15 cellular contexts compared by ENCODE assay signal in the genomic region with DNA sequence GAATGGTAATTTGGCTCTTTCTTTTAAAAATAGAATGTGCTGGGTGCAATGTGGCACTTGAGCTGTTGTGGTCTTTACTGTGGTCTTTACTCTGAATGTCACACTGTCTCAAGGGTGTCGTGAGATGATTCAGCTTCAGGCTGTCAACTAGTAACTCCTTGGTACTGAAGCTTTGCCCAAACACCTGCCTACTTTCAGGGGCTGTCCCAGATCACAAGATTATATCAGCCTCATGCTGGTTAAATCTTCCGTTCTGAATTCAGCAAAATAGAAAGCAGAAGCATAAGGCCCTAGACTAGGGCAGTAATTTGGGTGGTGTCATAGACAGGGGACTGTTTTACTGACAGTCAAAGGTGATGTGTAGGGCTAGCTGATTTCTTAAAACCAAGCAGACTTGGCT.
DNase-seq lines count a peak whose midpoint lies in the region; ATAC-seq lines count a peak whose summit lies in the region.
"Had no signal": no experiment of that assay in that cellular context is flagged by ENCODE, and none has a peak within 500 bp of the region (broad histone marks: within the 10 kb centered on the region; RNA-seq: fewer than 3 reads in every experiment).

No MANE protein-coding gene starts in this region.

- DNase-seq in activated T-cell treated with anti-CD3 and anti-CD28 coated beads for 48 hours (ENCODE audit: low read depth) (peak; percentile 1), activated T-cell treated with anti-CD3 and anti-CD28 coated beads for 4 hours (no peak), medulla oblongata (ENCODE audit: extremely low spot score) (no peak), NOMO-1 treated with DMSO at 0.1 percent for 48 hours (lab: John Stamatoyannopoulos, UW; ENCODE audit: unreplicated experiment) (no peak)
- DNase-seq in natural killer cell treated with Interleukin-12 subunit alpha and Interleukin-12 subunit beta and Interleukin-15 and Interleukin-18, amount 100 ng/mL, for 72 hours (ENCODE audit: low spot score), result no peak
- no peak for DNase-seq in stimulated activated CD4-positive, alpha-beta T cell treated with anti-CD3 and anti-CD28 coated beads, Interleukin-12 subunit alpha, Interleukin-12 subunit beta, amount 100 ng/mL, for 4 hours
- DNase-seq: ACHN, cerebellar nuclear complex, erythroblast, Kasumi-1, left ventricle myocardium inferior, NCI-H2081 had no signal

- ATAC-seq in GM21576 (IDR thresholded peaks at IDR 0.05; ENCODE audit: unreplicated experiment) (peak; percentile 66), HG03378 (IDR thresholded peaks at IDR 0.05; ENCODE audit: unreplicated experiment) (peak; percentile 86)
- ATAC-seq in natural killer cell treated with Interleukin-12 subunit alpha and Interleukin-12 subunit beta and Interleukin-15 and Interleukin-18, amount 100 ng/mL, for 72 hours, result peak; percentile 52 to 65
- ATAC-seq: WTC11 had no signal

- peaks cover 0 to 7% of the 10 kb centered on the region in 2 donors for H3K4me1 Mint-ChIP-seq in natural killer cell treated with Interleukin-12 subunit alpha and Interleukin-12 subunit beta and Interleukin-15 and Interleukin-18, amount 100 ng/mL, for 72 hours (ENCODE audit: low read depth in 2 of 2)

- no peak overlapping the region for H3K27ac Mint-ChIP-seq in natural killer cell treated with Interleukin-12 subunit alpha and Interleukin-12 subunit beta and Interleukin-15 and Interleukin-18, amount 100 ng/mL, for 72 hours
- H3K27ac Mint-ChIP-seq: WTC11 had no signal

- H3K36me3 Mint-ChIP-seq in natural killer cell treated with Interleukin-12 subunit alpha and Interleukin-12 subunit beta and Interleukin-15 and Interleukin-18, amount 100 ng/mL, for 72 hours, result no peaks in the 10 kb centered on the region
- H3K36me3 Mint-ChIP-seq: WTC11 had no signal

- H3K27me3 Mint-ChIP-seq in natural killer cell treated with Interleukin-12 subunit alpha and Interleukin-12 subunit beta and Interleukin-15 and Interleukin-18, amount 100 ng/mL, for 72 hours, result peaks cover 16 to 23% of the 10 kb centered on the region in 2 donors

- no peak overlapping the region for H3K4me3 Mint-ChIP-seq in natural killer cell treated with Interleukin-12 subunit alpha and Interleukin-12 subunit beta and Interleukin-15 and Interleukin-18, amount 100 ng/mL, for 72 hours
- H3K4me3 Mint-ChIP-seq: WTC11 had no signal

- no peaks in the 10 kb centered on the region for H3K9me3 Mint-ChIP-seq in natural killer cell treated with Interleukin-12 subunit alpha and Interleukin-12 subunit beta and Interleukin-15 and Interleukin-18, amount 100 ng/mL, for 72 hours
